ENCODE assay signal across 1 cellular context in the genomic region with DNA sequence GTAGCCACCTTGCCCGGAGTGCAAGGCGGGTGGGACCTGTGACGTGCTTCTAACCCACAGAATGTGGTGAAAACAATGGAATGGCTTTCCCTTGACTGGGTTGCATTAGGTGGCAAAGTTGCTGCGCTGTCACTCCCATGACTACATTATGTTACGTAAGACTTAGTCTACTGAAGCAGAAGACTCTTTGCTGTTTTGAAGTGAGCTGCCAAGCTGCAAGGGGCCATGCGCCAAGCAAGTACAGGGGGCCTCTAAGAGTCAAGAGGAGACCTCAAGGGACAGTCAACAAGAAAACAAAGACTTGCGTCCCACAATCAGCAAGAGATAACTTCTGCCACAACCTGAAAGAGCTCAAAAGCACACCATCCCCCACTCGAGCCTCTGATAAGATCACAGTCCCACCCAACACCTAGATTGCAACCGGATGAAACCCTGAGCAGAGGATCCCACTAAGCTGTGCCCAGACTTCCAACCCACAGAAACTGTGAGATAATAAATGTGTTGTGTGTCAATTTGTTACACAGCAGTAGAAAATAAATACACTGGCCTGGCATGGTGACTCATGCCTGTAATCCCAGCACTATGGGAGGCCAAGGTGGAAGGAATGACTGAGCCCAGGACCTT.
TF ChIP-seq lines count a peak whose summit lies in the region.

No MANE protein-coding gene starts in this region.

TF ChIP-seq in WTC11, 78 proteins besides CTCF, POLR2A, EP300 and RAD21 (continued from another document):
- TF ChIP-seq, protein P1, sequence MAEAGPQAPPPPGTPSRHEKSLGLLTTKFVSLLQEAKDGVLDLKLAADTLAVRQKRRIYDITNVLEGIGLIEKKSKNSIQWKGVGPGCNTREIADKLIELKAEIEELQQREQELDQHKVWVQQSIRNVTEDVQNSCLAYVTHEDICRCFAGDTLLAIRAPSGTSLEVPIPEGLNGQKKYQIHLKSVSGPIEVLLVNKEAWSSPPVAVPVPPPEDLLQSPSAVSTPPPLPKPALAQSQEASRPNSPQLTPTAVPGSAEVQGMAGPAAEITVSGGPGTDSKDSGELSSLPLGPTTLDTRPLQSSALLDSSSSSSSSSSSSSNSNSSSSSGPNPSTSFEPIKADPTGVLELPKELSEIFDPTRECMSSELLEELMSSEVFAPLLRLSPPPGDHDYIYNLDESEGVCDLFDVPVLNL (CRISPR knock-in tag; IDR thresholded peaks at IDR 0.05; ENCODE audit: borderline replicate concordance, low read depth), result no peak
- TF ChIP-seq PRRX2 (CRISPR knock-in tag; IDR thresholded peaks at IDR 0.05) (no peak), JUN (CRISPR knock-in tag; IDR thresholded peaks at IDR 0.05) (no peak), NFE2L1 (CRISPR knock-in tag; IDR thresholded peaks at IDR 0.05) (no peak), ZNF232 (CRISPR knock-in tag; IDR thresholded peaks at IDR 0.05) (no peak)
- TF ChIP-seq, protein P2, sequence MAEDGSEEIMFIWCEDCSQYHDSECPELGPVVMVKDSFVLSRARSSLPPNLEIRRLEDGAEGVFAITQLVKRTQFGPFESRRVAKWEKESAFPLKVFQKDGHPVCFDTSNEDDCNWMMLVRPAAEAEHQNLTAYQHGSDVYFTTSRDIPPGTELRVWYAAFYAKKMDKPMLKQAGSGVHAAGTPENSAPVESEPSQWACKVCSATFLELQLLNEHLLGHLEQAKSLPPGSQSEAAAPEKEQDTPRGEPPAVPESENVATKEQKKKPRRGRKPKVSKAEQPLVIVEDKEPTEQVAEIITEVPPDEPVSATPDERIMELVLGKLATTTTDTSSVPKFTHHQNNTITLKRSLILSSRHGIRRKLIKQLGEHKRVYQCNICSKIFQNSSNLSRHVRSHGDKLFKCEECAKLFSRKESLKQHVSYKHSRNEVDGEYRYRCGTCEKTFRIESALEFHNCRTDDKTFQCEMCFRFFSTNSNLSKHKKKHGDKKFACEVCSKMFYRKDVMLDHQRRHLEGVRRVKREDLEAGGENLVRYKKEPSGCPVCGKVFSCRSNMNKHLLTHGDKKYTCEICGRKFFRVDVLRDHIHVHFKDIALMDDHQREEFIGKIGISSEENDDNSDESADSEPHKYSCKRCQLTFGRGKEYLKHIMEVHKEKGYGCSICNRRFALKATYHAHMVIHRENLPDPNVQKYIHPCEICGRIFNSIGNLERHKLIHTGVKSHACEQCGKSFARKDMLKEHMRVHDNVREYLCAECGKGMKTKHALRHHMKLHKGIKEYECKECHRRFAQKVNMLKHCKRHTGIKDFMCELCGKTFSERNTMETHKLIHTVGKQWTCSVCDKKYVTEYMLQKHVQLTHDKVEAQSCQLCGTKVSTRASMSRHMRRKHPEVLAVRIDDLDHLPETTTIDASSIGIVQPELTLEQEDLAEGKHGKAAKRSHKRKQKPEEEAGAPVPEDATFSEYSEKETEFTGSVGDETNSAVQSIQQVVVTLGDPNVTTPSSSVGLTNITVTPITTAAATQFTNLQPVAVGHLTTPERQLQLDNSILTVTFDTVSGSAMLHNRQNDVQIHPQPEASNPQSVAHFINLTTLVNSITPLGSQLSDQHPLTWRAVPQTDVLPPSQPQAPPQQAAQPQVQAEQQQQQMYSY (CRISPR knock-in tag; IDR thresholded peaks at IDR 0.05), result no peak
- TF ChIP-seq, protein P3, sequence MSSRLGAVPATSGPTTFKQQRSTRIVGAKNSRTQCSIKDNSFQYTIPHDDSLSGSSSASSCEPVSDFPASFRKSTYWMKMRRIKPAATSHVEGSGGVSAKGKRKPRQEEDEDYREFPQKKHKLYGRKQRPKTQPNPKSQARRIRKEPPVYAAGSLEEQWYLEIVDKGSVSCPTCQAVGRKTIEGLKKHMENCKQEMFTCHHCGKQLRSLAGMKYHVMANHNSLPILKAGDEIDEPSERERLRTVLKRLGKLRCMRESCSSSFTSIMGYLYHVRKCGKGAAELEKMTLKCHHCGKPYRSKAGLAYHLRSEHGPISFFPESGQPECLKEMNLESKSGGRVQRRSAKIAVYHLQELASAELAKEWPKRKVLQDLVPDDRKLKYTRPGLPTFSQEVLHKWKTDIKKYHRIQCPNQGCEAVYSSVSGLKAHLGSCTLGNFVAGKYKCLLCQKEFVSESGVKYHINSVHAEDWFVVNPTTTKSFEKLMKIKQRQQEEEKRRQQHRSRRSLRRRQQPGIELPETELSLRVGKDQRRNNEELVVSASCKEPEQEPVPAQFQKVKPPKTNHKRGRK (CRISPR knock-in tag; IDR thresholded peaks at IDR 0.05; ENCODE audit: borderline replicate concordance), result no peak
- TF ChIP-seq, protein P4, sequence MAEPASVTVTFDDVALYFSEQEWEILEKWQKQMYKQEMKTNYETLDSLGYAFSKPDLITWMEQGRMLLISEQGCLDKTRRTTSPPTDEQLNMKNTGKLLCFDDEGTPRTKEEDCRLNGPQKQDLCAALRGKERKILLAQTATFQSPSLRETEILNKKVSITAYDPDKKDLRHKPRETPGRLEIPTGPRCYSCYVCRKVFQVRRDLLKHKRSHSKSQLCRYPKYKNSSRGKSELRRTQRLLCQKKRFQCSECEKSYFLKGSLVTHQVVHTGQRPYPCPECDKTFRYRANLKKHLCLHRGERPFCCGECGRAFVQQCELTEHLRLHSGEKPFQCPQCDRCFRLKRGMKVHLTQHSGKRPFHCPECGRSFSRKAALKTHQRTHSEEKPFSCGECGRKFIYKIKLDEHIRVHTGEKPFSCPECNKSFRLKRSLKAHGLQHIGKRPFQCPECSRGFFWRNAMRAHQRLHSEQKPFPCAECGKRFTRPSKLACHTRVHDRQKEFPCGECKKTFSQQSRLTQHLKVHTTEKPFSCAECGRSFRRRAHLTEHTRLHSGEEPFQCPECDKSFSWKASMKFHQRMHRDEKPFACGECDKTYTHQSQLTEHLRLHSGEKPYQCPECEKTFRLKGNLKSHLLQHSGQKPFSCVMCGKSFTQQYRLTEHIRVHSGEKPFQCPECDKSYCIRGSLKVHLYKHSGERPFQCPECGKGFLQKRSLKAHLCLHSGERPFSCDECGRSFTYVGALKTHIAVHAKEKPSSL (CRISPR knock-in tag; conservative IDR thresholded peaks at IDR 0.05), result no peak
TF ChIP-seq in WTC11: peak in this region for 0.
